In genomic region chr21:45140346-45140940, GRCh38 we compare ENCODE assay signal across 8 cellular contexts.
DNase-seq lines count a peak whose midpoint lies in the region; ATAC-seq and TF ChIP-seq lines count a peak whose summit lies in the region.

No MANE protein-coding gene starts in this region.

- POLR2A ChIA-PET in GM10248 (lab: Yijun Ruan, JAX) (no interaction called here), WTC11 (lab: Charles Lee) (no interaction called here)

- H3K36me3 Mint-ChIP-seq in WTC11, result no peaks in the 10 kb centered on the region

- H3K4me3 ChIP-seq in choroid plexus epithelial cell (ENCODE audit: low read depth, low read length), result no peak overlapping the region

- TF ChIP-seq CTCF in GM10248 (IDR thresholded peaks at IDR 0.05; ENCODE audit: control extremely low read depth, extremely low read depth, low read depth, missing control alignments) (peak; percentile 87), WTC11 (IDR thresholded peaks at IDR 0.05) (peak; percentile 54; the same call in 1 of the 2 replicates), choroid plexus epithelial cell (conservative IDR thresholded peaks at IDR 0.05; ENCODE audit: low read depth, low read length) (peak; percentile 96)

- H3K4me1 Mint-ChIP-seq in WTC11, result peaks cover 3% of the 10 kb centered on the region; the same call in 1 of the 2 replicates

- H3K9me3 Mint-ChIP-seq in WTC11, result no peaks in the 10 kb centered on the region

- CTCF ChIA-PET in GM10248 (lab: Yijun Ruan, JAX), result interaction anchor here (0.6 to 9.4 kb wide), 52 partner anchors 8 to 1003 kb away, joined by 3 to 313 read pairs (median 5); no protein-coding TSS in a partner anchor
- CTCF ChIA-PET in WTC11 (lab: Charles Lee), result interaction anchor here (0.5 to 4.5 kb wide), 55 partner anchors 8 to 830 kb away, joined by 3 to 35 read pairs (median 5); partner anchors contain the start of genes ADARB1, POFUT2 and SLX9

- H3K27ac Mint-ChIP-seq in WTC11, result no peak overlapping the region

- H3K27me3 Mint-ChIP-seq in WTC11 (ENCODE audit: low read depth), result no peaks in the 10 kb centered on the region

- no peak overlapping the region for H3K4me3 Mint-ChIP-seq in WTC11

- ATAC-seq in HG03066 (IDR thresholded peaks at IDR 0.05; ENCODE audit: low read depth, unreplicated experiment) (peak; percentile 73), WTC11 (peak; percentile 95), left lobe of liver (peak; percentile 94)

- DNase-seq in GM10248 (ENCODE audit: extremely low spot score) (peak; percentile 86), NCI-H446 treated with DMSO at 0.1 percent for 48 hours (lab: John Stamatoyannopoulos, UW) (peak; percentile 49), WTC11 (ENCODE audit: low spot score) (peak; percentile 85), choroid plexus epithelial cell (ENCODE audit: low read depth) (peak; percentile 98), left lobe of liver (ENCODE audit: low spot score) (peak; percentile 80), cortex of kidney (lab: John Stamatoyannopoulos, UW) (no peak)
- DNase-seq in stimulated activated CD8-positive, alpha-beta memory T cell treated with anti-CD3 and anti-CD28 coated beads, Interleukin-12 subunit alpha, Interleukin-12 subunit beta, amount 100 ng/mL, for 1 hour (ENCODE audit: low read depth), result peak; percentile 43

TF ChIP-seq in WTC11, 78 proteins besides CTCF, POLR2A, EP300 and RAD21:
- TF ChIP-seq ESRRA (CRISPR knock-in tag; IDR thresholded peaks at IDR 0.05; ENCODE audit: borderline replicate concordance), result no peak
- TF ChIP-seq, protein P1, sequence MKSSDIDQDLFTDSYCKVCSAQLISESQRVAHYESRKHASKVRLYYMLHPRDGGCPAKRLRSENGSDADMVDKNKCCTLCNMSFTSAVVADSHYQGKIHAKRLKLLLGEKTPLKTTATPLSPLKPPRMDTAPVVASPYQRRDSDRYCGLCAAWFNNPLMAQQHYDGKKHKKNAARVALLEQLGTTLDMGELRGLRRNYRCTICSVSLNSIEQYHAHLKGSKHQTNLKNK (CRISPR knock-in tag; IDR thresholded peaks at IDR 0.05), result no peak
